8 cellular contexts compared by ENCODE assay signal in the genomic region with DNA sequence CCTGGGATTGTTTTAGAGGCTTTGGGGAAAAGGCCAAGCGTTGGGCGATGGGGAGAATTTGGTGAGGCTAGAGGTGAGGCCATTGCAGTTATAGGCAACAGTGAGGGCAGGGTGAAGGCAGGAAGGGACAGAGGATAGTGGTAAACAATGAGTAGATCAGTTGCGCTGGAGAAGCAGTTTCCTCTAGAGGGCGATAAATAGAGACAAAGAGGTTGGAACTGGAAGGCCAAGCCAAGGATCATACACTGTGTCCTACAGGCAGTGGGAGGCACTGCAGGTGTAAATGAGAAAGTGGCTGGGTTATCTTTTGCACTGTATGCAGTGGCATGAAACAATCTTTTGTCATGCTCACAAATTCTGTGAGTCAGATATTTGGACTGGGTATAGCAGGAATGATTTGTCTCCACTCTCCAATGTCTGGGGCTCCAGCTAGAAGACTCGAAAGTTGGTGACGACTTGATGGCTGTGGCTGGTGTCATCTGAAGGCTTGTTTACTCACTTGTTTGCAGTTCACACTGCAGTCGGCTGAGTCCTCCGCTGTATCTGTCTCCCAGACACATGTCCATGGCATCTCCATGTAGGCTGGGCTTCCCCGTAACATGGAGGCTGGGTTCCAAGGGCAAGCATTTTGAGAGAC.
A peak's percentile ranks its signal among the peaks of the same experiment; 100 is the strongest.
DNase-seq lines count a peak whose midpoint lies in the region; ATAC-seq and TF ChIP-seq lines count a peak whose summit lies in the region.

No MANE protein-coding gene starts in this region.

- H3K9ac ChIP-seq in HCT116 (ENCODE audit: low read length) (no peak overlapping the region), Karpas-422 (ENCODE audit: low read length) (no peak overlapping the region), neural cell (ENCODE audit: low read length) (no peak overlapping the region)

- H3K9me3 ChIP-seq in HCT116 (ENCODE audit: control insufficient read depth in 1 of 2, insufficient read depth in 1 of 2, low read depth in 1 of 2, low read length in 2 of 2) (no peaks in the 10 kb centered on the region), Karpas-422 (ENCODE audit: low read length) (no peaks in the 10 kb centered on the region), neural cell (ENCODE audit: low read length) (no peaks in the 10 kb centered on the region), T-helper 17 cell (ENCODE audit: control insufficient read depth, low read length, poor library complexity, severe bottlenecking) (no peaks in the 10 kb centered on the region)

- no peaks in the 10 kb centered on the region for H3K36me3 ChIP-seq in HCT116 (ENCODE audit: control insufficient read depth in 1 of 2, insufficient read depth in 2 of 2, low read length in 2 of 2)
- no peaks in the 10 kb centered on the region for H3K36me3 ChIP-seq in Karpas-422 (ENCODE audit: insufficient read depth, low read length)
- no peaks in the 10 kb centered on the region for H3K36me3 ChIP-seq in neural cell (ENCODE audit: insufficient read depth, low read length)

- H2AFZ ChIP-seq in HCT116 (ENCODE audit: low read depth, low read length, poor library complexity, severe bottlenecking) (peak overlapping the region; percentile 48), Karpas-422 (ENCODE audit: low read length) (no peak overlapping the region), neural cell (ENCODE audit: low read depth, low read length) (no peak overlapping the region)

- H3K79me2 ChIP-seq in HCT116 (ENCODE audit: insufficient read depth, low read length) (no peaks in the 10 kb centered on the region), Karpas-422 (ENCODE audit: low read length) (no peaks in the 10 kb centered on the region), neural cell (replicated peaks; ENCODE audit: insufficient read depth, low read length) (no peaks in the 10 kb centered on the region)

- TF ChIP-seq CTCF in GM12864 (IDR thresholded peaks at IDR 0.05; ENCODE audit: low read depth, low read length, missing control alignments) (peak; percentile 94), HCT116 (IDR thresholded peaks at IDR 0.05 in 2 of 3, conservative IDR thresholded peaks at IDR 0.05 in 1 of 3; ENCODE audit: borderline replicate concordance in 1 of 3, insufficient read depth in 1 of 3, low read depth in 2 of 3, low read length in 2 of 3) (peak; percentile 95 to 99 (median 95)), dorsolateral prefrontal cortex (IDR thresholded peaks at IDR 0.05 in 54 of 56, conservative IDR thresholded peaks at IDR 0.05 in 2 of 56; ENCODE audit: low read depth in 1 of 56, partially characterized antibody in 56 of 56) (peak in 52 of 56 donors; percentile 9 to 59 (median 40)), neural cell (IDR thresholded peaks at IDR 0.05; ENCODE audit: poor library complexity, severe bottlenecking) (peak; percentile 26)

- H3K27ac ChIP-seq in HCT116 (ENCODE audit: low read depth, low read length): no peak overlapping the region
- H3K27ac ChIP-seq in Karpas-422 (ENCODE audit: low read length): no peak overlapping the region
- no peak overlapping the region for H3K27ac ChIP-seq in dorsolateral prefrontal cortex
- no peak overlapping the region for H3K27ac ChIP-seq in neural cell (ENCODE audit: low read length)

- BruUV-seq in HCT116 (replicated peaks; lab: Mats Ljungman, UMichigan): no TSS peak

- no peak overlapping the region for H3K27ac Mint-ChIP-seq in T-helper 17 cell

- no peaks in the 10 kb centered on the region for H3K4me1 ChIP-seq in HCT116 (ENCODE audit: control insufficient read depth in 1 of 2, insufficient read depth in 2 of 2, low read length in 2 of 2)
- no peaks in the 10 kb centered on the region for H3K4me1 ChIP-seq in Karpas-422 (ENCODE audit: low read length)

- H3K4me3 Mint-ChIP-seq in T-helper 17 cell: no peak overlapping the region

- no peaks in the 10 kb centered on the region for H3K9me2 ChIP-seq in HCT116 (ENCODE audit: insufficient read depth)
- H3K9me2 ChIP-seq in Karpas-422 (replicated peaks; ENCODE audit: insufficient read depth, low read length): no peaks in the 10 kb centered on the region
- no peaks in the 10 kb centered on the region for H3K9me2 ChIP-seq in neural cell (ENCODE audit: insufficient read depth, low read length)

- peaks cover 12% of the 10 kb centered on the region for H3K27me3 Mint-ChIP-seq in T-helper 17 cell

- DNase-seq in ACHN: peak; percentile 91
- DNase-seq in GM12864 (ENCODE audit: low read depth): peak; percentile 21
- peak; percentile 84 for DNase-seq in HCT116 (ENCODE audit: low read depth, low spot score)
- peak; percentile 88 for DNase-seq in Karpas-422
- DNase-seq in RPMI7951 (ENCODE audit: low read depth): peak; percentile 87
- no peak for DNase-seq in dorsolateral prefrontal cortex
- no peak for DNase-seq in T-helper 17 cell

- RAD21 ChIA-PET in HCT116 (lab: Charles Lee; ENCODE audit: low non-redundant PET in 1 of 2, low total read pairs in 2 of 2, uncharacterized antibody in 2 of 2, unreplicated experiment in 2 of 2): no interaction called here

- in situ Hi-C loops in ACHN (cut with HindIII; ENCODE audit: low pct_ligation_motif_present, low pct_unique_long_range_greater_than_20kb, low sequenced_read_pairs): no loop called here

- peak; percentile 73 for TF ChIP-seq RAD21 in HCT116 (IDR thresholded peaks at IDR 0.05; ENCODE audit: low read depth)
- TF ChIP-seq RAD21 in neural cell (conservative IDR thresholded peaks at IDR 0.05): no peak

- POLR2A ChIA-PET in HCT116 (lab: Charles Lee): no interaction called here

- H4K20me1 ChIP-seq in HCT116 (ENCODE audit: insufficient read depth) (no peaks in the 10 kb centered on the region), Karpas-422 (ENCODE audit: insufficient read depth, low read depth, low read length) (no peaks in the 10 kb centered on the region), neural cell (ENCODE audit: insufficient read depth) (no peaks in the 10 kb centered on the region)

- peaks cover 4% of the 10 kb centered on the region for H3K36me3 Mint-ChIP-seq in T-helper 17 cell (ENCODE audit: low read depth)

- intact Hi-C loops in HCT116 (cut with micrococcal nuclease): loop anchor here (2.0 to 5.0 kb wide), 2 partner anchors 365 to 935 kb away; no protein-coding TSS in a partner anchor
- intact Hi-C loops in dorsolateral prefrontal cortex (cut with DNase I): no loop called here

- TF ChIP-seq POLR2A in HCT116 (IDR thresholded peaks at IDR 0.05; ENCODE audit: borderline replicate concordance, extremely low read depth, insufficient read depth, insufficient read length): no peak

- no peak overlapping the region for H3K4me3 ChIP-seq in GM12864 (ENCODE audit: low read depth, low read length)
- H3K4me3 ChIP-seq in HCT116 (replicated peaks in 1 of 2; ENCODE audit: low read depth in 1 of 2, low read length in 2 of 2): no peak overlapping the region
- no peak overlapping the region for H3K4me3 ChIP-seq in Karpas-422 (ENCODE audit: low read length)
- no peak overlapping the region for H3K4me3 ChIP-seq in dorsolateral prefrontal cortex
- H3K4me3 ChIP-seq in neural cell (ENCODE audit: low read length): no peak overlapping the region

- no peak for TF ChIP-seq EP300 in neural cell (conservative IDR thresholded peaks at IDR 0.05; ENCODE audit: poor library complexity, severe bottlenecking)

- ATAC-seq in HCT116: peak; percentile 99
- no peak for ATAC-seq in T-helper 17 cell

- CTCF ChIA-PET in HCT116 (lab: Charles Lee): no interaction called here

- H3K4me1 Mint-ChIP-seq in T-helper 17 cell: peaks cover 2% of the 10 kb centered on the region

- H3K27me3 ChIP-seq in HCT116 (ENCODE audit: insufficient read depth, low read length) (no peaks in the 10 kb centered on the region), Karpas-422 (ENCODE audit: low read length) (no peaks in the 10 kb centered on the region), dorsolateral prefrontal cortex (no peaks in the 10 kb centered on the region), neural cell (ENCODE audit: insufficient read depth, low read depth, low read length) (no peaks in the 10 kb centered on the region)

- no peaks in the 10 kb centered on the region for H3F3A ChIP-seq in neural cell (ENCODE audit: insufficient read depth, low read length, poor library complexity, severe bottlenecking)

- H3K4me2 ChIP-seq in HCT116 (ENCODE audit: low read length): no peak overlapping the region
- no peak overlapping the region for H3K4me2 ChIP-seq in Karpas-422 (ENCODE audit: low read depth, low read length, poor library complexity, severe bottlenecking)
- H3K4me2 ChIP-seq in neural cell (ENCODE audit: low read length): no peak overlapping the region

TF ChIP-seq in HCT116, 20 proteins besides CTCF, POLR2A, EP300 and RAD21 (continues in another document):
- TF ChIP-seq CBX3 (IDR thresholded peaks at IDR 0.05; ENCODE audit: low read depth) (peak; percentile 90), EZH2phosphoT487 (IDR thresholded peaks at IDR 0.05; ENCODE audit: borderline replicate concordance) (no peak), POLR2AphosphoS5 (IDR thresholded peaks at IDR 0.05; ENCODE audit: low read depth, low read length) (no peak), SRF (IDR thresholded peaks at IDR 0.05; ENCODE audit: low read depth) (no peak), JUND (IDR thresholded peaks at IDR 0.05) (no peak), CEBPB (IDR thresholded peaks at IDR 0.05; ENCODE audit: low read depth) (no peak), TCF7L2 (IDR thresholded peaks at IDR 0.05; ENCODE audit: borderline replicate concordance, extremely low read depth, insufficient read depth, insufficient read length) (no peak)

TF ChIP-seq in neural cell, 6 proteins besides CTCF, POLR2A, EP300 and RAD21 (continues in another document):
- TF ChIP-seq, protein P1, sequence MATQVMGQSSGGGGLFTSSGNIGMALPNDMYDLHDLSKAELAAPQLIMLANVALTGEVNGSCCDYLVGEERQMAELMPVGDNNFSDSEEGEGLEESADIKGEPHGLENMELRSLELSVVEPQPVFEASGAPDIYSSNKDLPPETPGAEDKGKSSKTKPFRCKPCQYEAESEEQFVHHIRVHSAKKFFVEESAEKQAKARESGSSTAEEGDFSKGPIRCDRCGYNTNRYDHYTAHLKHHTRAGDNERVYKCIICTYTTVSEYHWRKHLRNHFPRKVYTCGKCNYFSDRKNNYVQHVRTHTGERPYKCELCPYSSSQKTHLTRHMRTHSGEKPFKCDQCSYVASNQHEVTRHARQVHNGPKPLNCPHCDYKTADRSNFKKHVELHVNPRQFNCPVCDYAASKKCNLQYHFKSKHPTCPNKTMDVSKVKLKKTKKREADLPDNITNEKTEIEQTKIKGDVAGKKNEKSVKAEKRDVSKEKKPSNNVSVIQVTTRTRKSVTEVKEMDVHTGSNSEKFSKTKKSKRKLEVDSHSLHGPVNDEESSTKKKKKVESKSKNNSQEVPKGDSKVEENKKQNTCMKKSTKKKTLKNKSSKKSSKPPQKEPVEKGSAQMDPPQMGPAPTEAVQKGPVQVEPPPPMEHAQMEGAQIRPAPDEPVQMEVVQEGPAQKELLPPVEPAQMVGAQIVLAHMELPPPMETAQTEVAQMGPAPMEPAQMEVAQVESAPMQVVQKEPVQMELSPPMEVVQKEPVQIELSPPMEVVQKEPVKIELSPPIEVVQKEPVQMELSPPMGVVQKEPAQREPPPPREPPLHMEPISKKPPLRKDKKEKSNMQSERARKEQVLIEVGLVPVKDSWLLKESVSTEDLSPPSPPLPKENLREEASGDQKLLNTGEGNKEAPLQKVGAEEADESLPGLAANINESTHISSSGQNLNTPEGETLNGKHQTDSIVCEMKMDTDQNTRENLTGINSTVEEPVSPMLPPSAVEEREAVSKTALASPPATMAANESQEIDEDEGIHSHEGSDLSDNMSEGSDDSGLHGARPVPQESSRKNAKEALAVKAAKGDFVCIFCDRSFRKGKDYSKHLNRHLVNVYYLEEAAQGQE (IDR thresholded peaks at IDR 0.05; ENCODE audit: borderline replicate concordance): no peak

Comparison
In these comparisons a context has a peak if more than half of its experiments do, and no peak if none do; other contexts are left out.
1. DNase-seq: peak in ACHN (single experiment), GM12864 (single experiment), HCT116 (single experiment), Karpas-422 (single experiment) and RPMI7951 (single experiment); none in dorsolateral prefrontal cortex (0 of 10) and T-helper 17 cell (0 of 3).
2. CTCF ChIP-seq: peak in every context shown above with its lines; median percentile 95 in HCT116; 94 in GM12864; 40 in dorsolateral prefrontal cortex; 26 in neural cell.